ENCODE assay signal across 8 cellular contexts in genomic region chr7:67371429-67372305, GRCh38.
A peak's percentile ranks its signal among the peaks of the same experiment; 100 is the strongest.
DNase-seq lines count a peak whose midpoint lies in the region; TF ChIP-seq lines count a peak whose summit lies in the region.

No MANE protein-coding gene starts in this region.

- H3K9me3 ChIP-seq in MG63 (no peaks in the 10 kb centered on the region), SJCRH30 (replicated peaks) (0 out of 2 replicates have a peak, but pooled peaks cover 5% of the 10 kb centered on the region)

- CTCF ChIA-PET in GM10248 (lab: Yijun Ruan, JAX): interaction anchor here (0.5 to 2.6 kb wide), 12 partner anchors 8 to 1021 kb away, joined by 3 to 18 read pairs (median 5); no protein-coding TSS in a partner anchor

- no peak overlapping the region for H3K27ac ChIP-seq in SJCRH30

- intact Hi-C loops in posterior cingulate gyrus (cut with DNase I): loop anchor here (10.0 kb wide), 1 partner anchor 113 kb away; no protein-coding TSS in a partner anchor

- H3K4me1 ChIP-seq in SJCRH30: no peaks in the 10 kb centered on the region

- peak; percentile 85 for TF ChIP-seq CTCF in GM10248 (IDR thresholded peaks at IDR 0.05; ENCODE audit: control extremely low read depth, extremely low read depth, low read depth, missing control alignments)

- H3K36me3 ChIP-seq in H7 (replicated peaks; ENCODE audit: control insufficient read depth, insufficient read depth, low read length): no peaks in the 10 kb centered on the region
- H3K36me3 ChIP-seq in MG63: no peaks in the 10 kb centered on the region
- no peaks in the 10 kb centered on the region for H3K36me3 ChIP-seq in SJCRH30

- H3K4me3 ChIP-seq in H7 (ENCODE audit: insufficient read depth, low read depth, low read length) (no peak overlapping the region), MG63 (no peak overlapping the region), SJCRH30 (no peak overlapping the region)

- H3K27me3 ChIP-seq in H7 (ENCODE audit: control insufficient read depth, insufficient read depth, low read length): no peaks in the 10 kb centered on the region
- no peaks in the 10 kb centered on the region for H3K27me3 ChIP-seq in MG63
- H3K27me3 ChIP-seq in SJCRH30: no peaks in the 10 kb centered on the region

- POLR2A ChIA-PET in GM10248 (lab: Yijun Ruan, JAX): no interaction called here

- DNase-seq in GM10248 (ENCODE audit: extremely low spot score) (peak; percentile 84), H7 (peak; percentile 88), MG63 (peak; percentile 18), SJCRH30 (peak; percentile 70 to 93), glomerular endothelial cell (ENCODE audit: extremely low read depth, low read depth, low spot score) (peak; percentile 41), posterior cingulate gyrus (peak in 7 of 10 donors; percentile 32 to 90 (median 45)), mesenteric fat pad (ENCODE audit: low spot score) (no peak)
- DNase-seq in activated naive CD4-positive, alpha-beta T cell treated with Interleukin-2 at 50 U/mL for 16 hours: peak; percentile 32
